Comparison of ENCODE assay signal across 11 cellular contexts in genomic region chr5:147507480-147508126, GRCh38. TPM values are rescaled to one million over a fixed set of nuclear protein-coding genes. Genes with fewer than 3 reads are reported as not detected.
DNase-seq lines count a peak whose midpoint lies in the region; ATAC-seq and TF ChIP-seq lines count a peak whose summit lies in the region.
"Had no signal": no experiment of that assay in that cellular context is flagged by ENCODE, and none has a peak within 500 bp of the region (broad histone marks: within the 10 kb centered on the region; RNA-seq: fewer than 3 reads in every experiment).

No MANE protein-coding gene starts in this region.

- H3K27ac ChIP-seq in esophagus muscularis mucosa (replicated peaks in 1 of 4) = peak overlapping the region; percentile 90 to 98 (median 92)
- no peak overlapping the region for H3K27ac ChIP-seq in CD8-positive, alpha-beta T cell (ENCODE audit: low read depth, low read length)
- H3K27ac ChIP-seq in effector memory CD4-positive, alpha-beta T cell (ENCODE audit: insufficient read depth, low read length, poor library complexity, severe bottlenecking) = no peak overlapping the region

- POLR2A ChIA-PET in CD8-positive, alpha-beta T cell (lab: Charles Lee) = no interaction called here

- intact Hi-C loops in esophagus muscularis mucosa (cut with DNase I) = loop anchor here (2.0 to 5.0 kb wide), 3 partner anchors 51 to 105 kb away; no protein-coding TSS in a partner anchor
- intact Hi-C loops in CD8-positive, alpha-beta T cell (cut with DNase I, micrococcal nuclease) = no loop called here

- no peaks in the 10 kb centered on the region for H3K9me3 ChIP-seq in esophagus muscularis mucosa
- no peaks in the 10 kb centered on the region for H3K9me3 ChIP-seq in CD8-positive, alpha-beta T cell (ENCODE audit: low read length)
- H3K9me3 ChIP-seq in effector memory CD4-positive, alpha-beta T cell (ENCODE audit: control insufficient read depth, low read length) = no peaks in the 10 kb centered on the region

- TF ChIP-seq CTCF in esophagus muscularis mucosa (IDR thresholded peaks at IDR 0.05) = no peak
- TF ChIP-seq CTCF in CD8-positive, alpha-beta T cell (IDR thresholded peaks at IDR 0.05) = no peak

- no peaks in the 10 kb centered on the region for H3K9me3 Mint-ChIP-seq in CD8-positive, alpha-beta T cell

- no peak overlapping the region for H3K4me3 Mint-ChIP-seq in CD8-positive, alpha-beta T cell
- H3K4me3 Mint-ChIP-seq: activated B cell treated with CpG ODN at 0.5 μM for 24 hours had no signal

- WGBS in esophagus muscularis mucosa = 26% methylated on average over 7 of the region's 7 CpGs

- no peaks in the 10 kb centered on the region for H3K36me3 ChIP-seq in esophagus muscularis mucosa
- no peaks in the 10 kb centered on the region for H3K36me3 ChIP-seq in CD8-positive, alpha-beta T cell (ENCODE audit: insufficient read depth, low read length)
- H3K36me3 ChIP-seq in effector memory CD4-positive, alpha-beta T cell (ENCODE audit: control insufficient read depth, insufficient read depth, low read length) = no peaks in the 10 kb centered on the region

- H3K27me3 Mint-ChIP-seq in CD8-positive, alpha-beta T cell (ENCODE audit: low read depth) = peaks cover 40% of the 10 kb centered on the region

- H3K36me3 Mint-ChIP-seq in CD8-positive, alpha-beta T cell = no peaks in the 10 kb centered on the region

- in situ Hi-C loops in G401 (cut with HindIII; ENCODE audit: low sequenced_read_pairs) = no loop called here

- no peak for TF ChIP-seq POLR2A in esophagus muscularis mucosa (IDR thresholded peaks at IDR 0.05; ENCODE audit: low read depth)

- peaks cover 5% of the 10 kb centered on the region for H3K4me1 Mint-ChIP-seq in CD8-positive, alpha-beta T cell (ENCODE audit: low read depth)

- peaks cover 24 to 58% (median 54%) of the 10 kb centered on the region in 4 donors for H3K4me1 ChIP-seq in esophagus muscularis mucosa
- H3K4me1 ChIP-seq in CD8-positive, alpha-beta T cell (ENCODE audit: insufficient read depth, low read length) = no peaks in the 10 kb centered on the region
- no peaks in the 10 kb centered on the region for H3K4me1 ChIP-seq in effector memory CD4-positive, alpha-beta T cell (ENCODE audit: control insufficient read depth, insufficient read depth, low read length, poor library complexity, severe bottlenecking)

- no peak for ATAC-seq in CD8-positive, alpha-beta T cell
- ATAC-seq in HG03095 (IDR thresholded peaks at IDR 0.05; ENCODE audit: unreplicated experiment) = no peak

- H3K27ac Mint-ChIP-seq in CD8-positive, alpha-beta T cell = no peak overlapping the region
- H3K27ac Mint-ChIP-seq: activated B cell treated with CpG ODN at 0.5 μM for 24 hours had no signal

- H3K4me3 ChIP-seq in esophagus muscularis mucosa = peak overlapping the region; percentile 67 to 94 (median 86)
- H3K4me3 ChIP-seq in CD8-positive, alpha-beta T cell (ENCODE audit: low read depth, low read length) = no peak overlapping the region
- no peak overlapping the region for H3K4me3 ChIP-seq in effector memory CD4-positive, alpha-beta T cell (ENCODE audit: insufficient read depth, low read depth, low read length, poor library complexity, severe bottlenecking)

- CTCF ChIA-PET in CD8-positive, alpha-beta T cell (lab: Charles Lee) = interaction anchor here (0.6 kb wide), 1 partner anchor 14 kb away, joined by 3 read pairs; no protein-coding TSS in a partner anchor

- H3K27me3 ChIP-seq in esophagus muscularis mucosa = no peaks in the 10 kb centered on the region
- no peaks in the 10 kb centered on the region for H3K27me3 ChIP-seq in CD8-positive, alpha-beta T cell (ENCODE audit: insufficient read depth, low read length)
- peaks cover 11% of the 10 kb centered on the region for H3K27me3 ChIP-seq in effector memory CD4-positive, alpha-beta T cell (replicated peaks; ENCODE audit: control insufficient read depth, insufficient read depth, low read length, poor library complexity, severe bottlenecking)

- DNase-seq in AG20443 (ENCODE audit: low spot score) (peak; percentile 57), NCI-H2227 treated with DMSO at 0.1 percent for 48 hours (lab: John Stamatoyannopoulos, UW) (peak; percentile 62), esophagus muscularis mucosa (ENCODE audit: extremely low spot score) (no peak), non-pigmented ciliary epithelial cell (ENCODE audit: low read depth) (peak; percentile 61), G401 (ENCODE audit: low spot score) (no peak)
- no peak for DNase-seq in CD8-positive, alpha-beta T cell
- DNase-seq in effector memory CD4-positive, alpha-beta T cell = no peak
- DNase-seq: activated B cell treated with CpG ODN at 0.5 μM for 24 hours, Calu3, NCI-H510A had no signal

- peak; percentile 6 for TF ChIP-seq EP300 in esophagus muscularis mucosa (IDR thresholded peaks at IDR 0.05)

RNA-seq across cellular contexts. Expression of gene DPYSL3, which starts 2.3 kb away (rescaled TPM):
- 100 to 1,000 TPM; 295 to 449 (median 378) TPM for total RNA-seq in esophagus muscularis mucosa
- 0.58 TPM in 1 of 2 replicates, not detected in the other for total RNA-seq in G401 (2014; rRNA removed; shearing (Covaris generic))
- not detected for total RNA-seq in CD8-positive, alpha-beta T cell
- total RNA-seq: activated B cell treated with CpG ODN at 0.5 μM for 24 hours had no signal

Comparison
In these comparisons a context has a peak if more than half of its experiments do, and no peak if none do; other contexts are left out.
1. DNase-seq: peak in AG20443 (single experiment), NCI-H2227 treated with DMSO at 0.1 percent for 48 hours (single experiment) and non-pigmented ciliary epithelial cell (single experiment); none in esophagus muscularis mucosa (single experiment), G401 (single experiment), CD8-positive, alpha-beta T cell (0 of 7) and effector memory CD4-positive, alpha-beta T cell (0 of 3).
2. H3K27ac ChIP-seq: peak in esophagus muscularis mucosa (4 of 4); none in CD8-positive, alpha-beta T cell (single experiment) and effector memory CD4-positive, alpha-beta T cell (single experiment).
3. H3K4me3 ChIP-seq: peak in esophagus muscularis mucosa (4 of 4); none in CD8-positive, alpha-beta T cell (single experiment) and effector memory CD4-positive, alpha-beta T cell (single experiment).
4. RNA of gene DPYSL3, which starts 2.3 kb away (total RNA-seq): 295 to 449 TPM in esophagus muscularis mucosa; 0.58 TPM in G401 and not detected in CD8-positive, alpha-beta T cell; every median in the first group is over 100 times any median in the second.